In genomic region chr6:8434727-8435092, GRCh38 we compare ENCODE assay signal across 8 cellular contexts. TPM values are rescaled to one million over a fixed set of nuclear protein-coding genes. Genes with fewer than 3 reads are reported as not detected.
DNase-seq lines count a peak whose midpoint lies in the region; ATAC-seq, FAIRE-seq and TF ChIP-seq lines count a peak whose summit lies in the region.

No MANE protein-coding gene starts in this region.

- H3K27ac ChIP-seq in astrocyte (ENCODE audit: low read depth, low read length), result peak overlapping the region; percentile 93
- H3K27ac ChIP-seq in liver (ENCODE audit: low read depth in 1 of 2, low read length in 2 of 2), result peak overlapping the region; percentile 60 to 82
- peak overlapping the region; percentile 76 for H3K27ac ChIP-seq in urinary bladder (ENCODE audit: low read depth)

- intact Hi-C loops in Right ventricle myocardium superior (cut with DNase I) (no loop called here), cardiac septum (cut with DNase I) (loop anchor here (10.0 kb wide), 1 partner anchor 350 kb away; no protein-coding TSS in a partner anchor)

- peak overlapping the region; percentile 97 for H2AFZ ChIP-seq in astrocyte (ENCODE audit: low read depth, low read length)

- H3K4me1 ChIP-seq in astrocyte (ENCODE audit: insufficient read depth, low read length), result peaks cover 10% of the 10 kb centered on the region
- peaks cover 0 to 22% (median 10%) of the 10 kb centered on the region in 4 donors for H3K4me1 ChIP-seq in liver (ENCODE audit: control insufficient read depth in 4 of 4, insufficient read depth in 4 of 4, low read length in 3 of 4)
- H3K4me1 ChIP-seq in urinary bladder (ENCODE audit: insufficient read depth), result no peaks in the 10 kb centered on the region

- peak overlapping the region; percentile 96 for H3K4me3 Mint-ChIP-seq in astrocyte (ENCODE audit: unreplicated experiment)

- H3K36me3 ChIP-seq in astrocyte (ENCODE audit: insufficient read depth, low read length), result peaks cover 3% of the 10 kb centered on the region
- peaks cover 0 to 2% (median 0%) of the 10 kb centered on the region in 4 donors for H3K36me3 ChIP-seq in liver (ENCODE audit: control insufficient read depth in 4 of 4, insufficient read depth in 3 of 4, low read depth in 1 of 4, low read length in 3 of 4)
- H3K36me3 ChIP-seq in urinary bladder (ENCODE audit: insufficient read depth), result no peaks in the 10 kb centered on the region

- 4% methylated on average over 8 of the region's 8 CpGs for WGBS in liver
- 1% methylated on average over 8 of the region's 8 CpGs for WGBS in urinary bladder

- TF ChIP-seq CTCF in astrocyte (IDR thresholded peaks at IDR 0.05; ENCODE audit: insufficient read depth, low read depth, low read length) (no peak), liver (IDR thresholded peaks at IDR 0.05; ENCODE audit: low read depth, low read length, missing input control) (no peak)

- no peak for FAIRE-seq in astrocyte (lab: Jason Lieb, UNC)

- no peak for TF ChIP-seq RAD21 in liver (IDR thresholded peaks at IDR 0.05)

- H4K20me1 ChIP-seq in astrocyte (ENCODE audit: insufficient read depth, low read length), result no peaks in the 10 kb centered on the region

- H3K4me2 ChIP-seq in astrocyte (ENCODE audit: low read length), result peak overlapping the region; percentile 92

- ATAC-seq in Right ventricle myocardium superior (ENCODE audit: poor library complexity), result peak; percentile 1
- ATAC-seq in HG03342 (IDR thresholded peaks at IDR 0.05; ENCODE audit: unreplicated experiment), result peak; percentile 26

- peaks cover 4% of the 10 kb centered on the region for H3K36me3 Mint-ChIP-seq in astrocyte (ENCODE audit: low read depth, unreplicated experiment)

- no peaks in the 10 kb centered on the region for H3K27me3 ChIP-seq in astrocyte (ENCODE audit: insufficient read depth, low read length)
- no peaks in the 10 kb centered on the region for H3K27me3 ChIP-seq in liver (ENCODE audit: control insufficient read depth in 4 of 4, insufficient read depth in 4 of 4, low read length in 3 of 4)

- DNase-seq in Right ventricle myocardium superior, result no peak
- no peak for DNase-seq in cardiac septum (ENCODE audit: low spot score)
- no peak for DNase-seq in astrocyte (ENCODE audit: low read depth)
- no peak for DNase-seq in stimulated activated CD4-positive, alpha-beta T cell treated with anti-CD3 and anti-CD28 coated beads, Interleukin-4, amount 100 ng/mL, for 4 hours
- no peak for DNase-seq in NOMO-1 treated with dmso at 0.1 percent for 144 hours (lab: John Stamatoyannopoulos, UW; ENCODE audit: unreplicated experiment)

- peak overlapping the region; percentile 76 for H3K4me3 ChIP-seq in astrocyte (ENCODE audit: insufficient read depth, low read depth, low read length)
- H3K4me3 ChIP-seq in liver (ENCODE audit: low read depth in 1 of 3, low read length in 3 of 3), result peak overlapping the region; percentile 90 to 100 (median 93)
- H3K4me3 ChIP-seq in urinary bladder (ENCODE audit: low read depth, low read length), result peak overlapping the region; percentile 70

- peaks cover 47% of the 10 kb centered on the region for H3K79me2 ChIP-seq in astrocyte (ENCODE audit: insufficient read depth, low read length)

- no peaks in the 10 kb centered on the region for H3K27me3 Mint-ChIP-seq in astrocyte (ENCODE audit: low read depth, unreplicated experiment)

- no peaks in the 10 kb centered on the region for H3K9me3 Mint-ChIP-seq in astrocyte (ENCODE audit: unreplicated experiment)

- no peaks in the 10 kb centered on the region for H3K9me3 ChIP-seq in astrocyte (ENCODE audit: insufficient read depth, low read depth, low read length)
- no peaks in the 10 kb centered on the region for H3K9me3 ChIP-seq in liver (ENCODE audit: control insufficient read depth in 4 of 4, low read length in 3 of 4)

- peaks cover 18% of the 10 kb centered on the region for H3K4me1 Mint-ChIP-seq in astrocyte (ENCODE audit: low read depth, unreplicated experiment)

- peak overlapping the region; percentile 94 for H3K27ac Mint-ChIP-seq in astrocyte (ENCODE audit: unreplicated experiment)

- peak overlapping the region; percentile 98 for H3K9ac ChIP-seq in astrocyte (ENCODE audit: low read length)
- peak overlapping the region; percentile 78 to 87 for H3K9ac ChIP-seq in liver (ENCODE audit: low read depth in 1 of 2, low read length in 2 of 2)

TF ChIP-seq in liver, 16 proteins besides CTCF, POLR2A, EP300 and RAD21:
- no peak for TF ChIP-seq MAX (IDR thresholded peaks at IDR 0.05)

RNA-seq across cellular contexts. Expression of gene SLC35B3, which starts 0.6 kb away (rescaled TPM):
- total RNA-seq in Right ventricle myocardium superior (6.7 TPM), cardiac septum (6.6 TPM), astrocyte (32.4 and 34.4 TPM in 2 replicates), liver (10 to 100 TPM; 11.8 to 12.1 TPM), urinary bladder (36.3 TPM)
- polyA plus RNA-seq in liver (10 to 100 TPM; 12.2 to 12.7 TPM), urinary bladder (12.1 TPM)
